ENCODE assay signal across 13 cellular contexts in the genomic region with DNA sequence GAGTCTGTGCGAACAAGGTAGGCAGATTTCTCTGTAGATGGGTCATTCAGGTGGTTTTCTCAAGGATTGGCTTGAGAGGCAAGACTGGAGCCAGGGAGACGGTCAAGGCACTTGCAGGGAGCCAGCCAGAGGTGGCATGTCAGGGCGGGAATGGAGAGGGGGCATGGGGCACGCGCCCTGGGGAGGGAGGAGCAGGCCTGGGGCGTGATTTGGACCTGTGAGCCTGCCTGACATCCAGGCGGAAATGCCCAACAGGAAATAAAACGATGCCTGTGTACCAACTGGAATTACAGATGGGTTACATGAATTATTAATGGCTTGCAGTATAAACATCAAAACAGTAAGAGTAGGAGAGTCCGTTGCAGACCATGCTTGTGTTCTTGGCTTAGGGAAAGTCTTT. TPM values are rescaled to one million over a fixed set of nuclear protein-coding genes. Genes with fewer than 3 reads are reported as not detected.
A peak's percentile ranks its signal among the peaks of the same experiment; 100 is the strongest.
DNase-seq lines count a peak whose midpoint lies in the region; ATAC-seq and TF ChIP-seq lines count a peak whose summit lies in the region.
"Had no signal": no experiment of that assay in that cellular context is flagged by ENCODE, and none has a peak within 500 bp of the region (broad histone marks: within the 10 kb centered on the region; RNA-seq: fewer than 3 reads in every experiment).

No MANE protein-coding gene starts in this region.

- BruUV-seq in A673 (replicated peaks; lab: Mats Ljungman, UMichigan) (no TSS peak), IMR-90 (replicated peaks; lab: Mats Ljungman, UMichigan) (no TSS peak)

- dilution Hi-C loops in IMR-90 (cut with HindIII; ENCODE audit: low sequenced_read_pairs, unreplicated experiment) = no loop called here

- CTCF ChIA-PET in A673 (lab: Charles Lee) = no interaction called here
- CTCF ChIA-PET in IMR-90 (lab: Yijun Ruan, JAX) = no interaction called here

- 0 out of 2 replicates have a peak overlapping the region, but pooled peaks have one; percentile 6 for H4K91ac ChIP-seq in IMR-90 (ENCODE audit: insufficient read depth, low read depth, low read length)

- H4K8ac ChIP-seq in IMR-90 (ENCODE audit: low read depth in 2 of 2, low read length in 2 of 2) = peak overlapping the region in 1 of 2 experiments; percentile 8; a peak in 1 of 4 replicates

- no peaks in the 10 kb centered on the region for H3K9me3 ChIP-seq in A673 (ENCODE audit: low read depth, low read length, poor library complexity, severe bottlenecking)
- H3K9me3 ChIP-seq in IMR-90 (ENCODE audit: control insufficient read depth, insufficient read depth, low read length) = no peaks in the 10 kb centered on the region
- no peaks in the 10 kb centered on the region for H3K9me3 ChIP-seq in esophagus squamous epithelium
- no peaks in the 10 kb centered on the region for H3K9me3 ChIP-seq in ovary
- no peaks in the 10 kb centered on the region for H3K9me3 ChIP-seq in WERI-Rb-1 (ENCODE audit: severe bottlenecking)

- no peak overlapping the region for H3K18ac ChIP-seq in IMR-90 (ENCODE audit: low read depth, low read length)

- H3K14ac ChIP-seq in IMR-90 (replicated peaks; ENCODE audit: low read depth, low read length) = no peak overlapping the region; the same call in 1 of the 2 replicates

- H3K79me1 ChIP-seq in IMR-90 (ENCODE audit: low read depth in 1 of 2, low read length in 2 of 2) = peaks cover 6 to 69% of the 10 kb centered on the region in 2 experiments

- POLR2A ChIA-PET in A673 (lab: Charles Lee; ENCODE audit: low non-redundant PET) (no interaction called here), IMR-90 (lab: Charles Lee; ENCODE audit: unreplicated experiment) (no interaction called here)

- no peak for TF ChIP-seq EP300 in ovary (IDR thresholded peaks at IDR 0.05)

- no peak for TF ChIP-seq CTCF in A673 (conservative IDR thresholded peaks at IDR 0.05; ENCODE audit: low read depth, low read length)
- TF ChIP-seq CTCF in IMR-90 (conservative IDR thresholded peaks at IDR 0.05; ENCODE audit: low read depth, low read length) = no peak
- no peak for TF ChIP-seq CTCF in esophagus squamous epithelium (IDR thresholded peaks at IDR 0.05)
- no peak for TF ChIP-seq CTCF in ovary (IDR thresholded peaks at IDR 0.05)
- TF ChIP-seq CTCF in WERI-Rb-1 (IDR thresholded peaks at IDR 0.05; ENCODE audit: low read depth, low read length) = no peak

- peak overlapping the region; percentile 89 for H3K23ac ChIP-seq in IMR-90 (ENCODE audit: low read depth, low read length)

- H4K5ac ChIP-seq in IMR-90 (ENCODE audit: low read depth, low read length) = no peak overlapping the region

- H4K20me1 ChIP-seq in IMR-90 (ENCODE audit: insufficient read depth, low read length) = peaks cover 51% of the 10 kb centered on the region

- H2BK15ac ChIP-seq in IMR-90 (ENCODE audit: low read depth, low read length) = 0 out of 3 replicates have a peak overlapping the region, but pooled peaks have one; percentile 1

- no peak overlapping the region for H2AFZ ChIP-seq in IMR-90 (replicated peaks; ENCODE audit: low read length, poor library complexity)

- no peaks in the 10 kb centered on the region for H3K27me3 ChIP-seq in A673 (replicated peaks; ENCODE audit: insufficient read depth, low read depth, low read length, poor library complexity)
- H3K27me3 ChIP-seq in IMR-90 (ENCODE audit: control insufficient read depth, insufficient read depth, low read length) = no peaks in the 10 kb centered on the region
- no peaks in the 10 kb centered on the region for H3K27me3 ChIP-seq in esophagus squamous epithelium
- no peaks in the 10 kb centered on the region for H3K27me3 ChIP-seq in ovary
- no peaks in the 10 kb centered on the region for H3K27me3 ChIP-seq in WERI-Rb-1 (ENCODE audit: insufficient read depth, low read depth, severe bottlenecking)

- TF ChIP-seq RAD21 in IMR-90 (IDR thresholded peaks at IDR 0.05; ENCODE audit: low read length) = no peak

- H2AK9ac ChIP-seq in IMR-90 (replicated peaks; ENCODE audit: low read depth, low read length, poor library complexity) = peak overlapping the region; percentile 65

- H3K56ac ChIP-seq in IMR-90 (ENCODE audit: extremely low read depth, insufficient read depth, low read length) = no peak overlapping the region

- H3K36me3 ChIP-seq in A673 (ENCODE audit: insufficient read depth, low read length, poor library complexity, severe bottlenecking) = no peaks in the 10 kb centered on the region
- H3K36me3 ChIP-seq in IMR-90 (ENCODE audit: control insufficient read depth, insufficient read depth, low read length) = peaks cover 3% of the 10 kb centered on the region
- H3K36me3 ChIP-seq in esophagus squamous epithelium = peaks cover 0 to 32% (median 0%) of the 10 kb centered on the region in 3 donors
- H3K36me3 ChIP-seq in ovary = no peaks in the 10 kb centered on the region
- peaks cover 28% of the 10 kb centered on the region for H3K36me3 ChIP-seq in WERI-Rb-1

- WGBS in IMR-90 (ENCODE audit: extremely low coverage in 2 of 2, insufficient read length in 1 of 2), 2 experiments = 94% methylated on average over 7 of the region's 9 CpGs; no CpG with 5 or more reads in 1 of the 2 experiments
- 47 to 69% methylated on average over 7 to 9 of the region's 9 CpGs for WGBS in esophagus squamous epithelium, 2 donors
- 59 to 68% (median 60%) methylated on average over 9 of the region's 9 CpGs for WGBS in ovary, 3 donors

- H3K27ac ChIP-seq in A673 (ENCODE audit: low read depth, low read length, poor library complexity, severe bottlenecking) (peak overlapping the region; percentile 9), IMR-90 (ENCODE audit: insufficient read depth, low read length) (no peak overlapping the region), esophagus squamous epithelium (peak overlapping the region; percentile 30 to 80 (median 76)), ovary (peak overlapping the region; percentile 38 to 74), WERI-Rb-1 (no peak overlapping the region)

- peak; percentile 71 for DNase-seq in A673 (ENCODE audit: low spot score)
- no peak for DNase-seq in IMR-90
- no peak for DNase-seq in esophagus squamous epithelium (lab: John Stamatoyannopoulos, UW)
- peak in 2 of 5 donors; percentile 22 to 33 for DNase-seq in ovary
- no peak for DNase-seq in KG1 (lab: John Stamatoyannopoulos, UW)
- DNase-seq in WERI-Rb-1 = no peak
- DNase-seq: activated CD4-positive, alpha-beta T cell treated with anti-CD3 and anti-CD28 coated beads for 36 hours; Kasumi-1; NCI-H226; SIG-M5; stimulated activated naive CD4-positive, alpha-beta T cell had no signal

- ATAC-seq in IMR-90 (ENCODE audit: low read depth) (no peak), HG03095 (IDR thresholded peaks at IDR 0.05; ENCODE audit: unreplicated experiment) (no peak), HG03520 (IDR thresholded peaks at IDR 0.05; ENCODE audit: unreplicated experiment) (no peak)
- ATAC-seq: activated CD4-positive, alpha-beta T cell treated with anti-CD3 and anti-CD28 coated beads for 36 hours had no signal

- H3K4me3 ChIP-seq in A673 (ENCODE audit: low read depth, low read length, poor library complexity, severe bottlenecking) (no peak overlapping the region), IMR-90 (ENCODE audit: insufficient read depth, low read depth, low read length) (no peak overlapping the region), esophagus squamous epithelium (no peak overlapping the region), ovary (no peak overlapping the region), WERI-Rb-1 (ENCODE audit: low read depth, low read length) (no peak overlapping the region)

- TF ChIP-seq POLR2A in IMR-90 (IDR thresholded peaks at IDR 0.05; ENCODE audit: low read depth, low read length) (no peak), esophagus squamous epithelium (IDR thresholded peaks at IDR 0.05) (no peak), ovary (IDR thresholded peaks at IDR 0.05) (no peak)

- H3K4me2 ChIP-seq in IMR-90 (ENCODE audit: low read depth, low read length) = no peak overlapping the region

- in situ Hi-C loops in IMR-90 (cut with MboI; ENCODE audit: low sequenced_read_pairs) = no loop called here

- intact Hi-C loops in A673 (cut with micrococcal nuclease; ENCODE audit: unreplicated experiment) = loop anchor here (5.0 kb wide), 1 partner anchor 49 kb away; no protein-coding TSS in a partner anchor
- intact Hi-C loops in IMR-90 (cut with micrococcal nuclease) = no loop called here
- intact Hi-C loops in esophagus squamous epithelium (cut with DNase I) = no loop called here
- intact Hi-C loops in ovary (cut with DNase I) = no loop called here

- peaks cover 38% of the 10 kb centered on the region for H3K9me1 ChIP-seq in IMR-90 (ENCODE audit: insufficient read depth, low read length)

- H2AK5ac ChIP-seq in IMR-90 (ENCODE audit: low read depth, low read length) = peak overlapping the region; percentile 54; the same call in 1 of the 2 replicates

- H2BK120ac ChIP-seq in IMR-90 (ENCODE audit: low read depth, low read length) = no peak overlapping the region

- H2BK5ac ChIP-seq in IMR-90 (ENCODE audit: low read depth, low read length, poor library complexity, severe bottlenecking) = no peak overlapping the region

- H3K4me1 ChIP-seq in A673 (ENCODE audit: insufficient read depth, low read length, poor library complexity, severe bottlenecking) (peaks cover 57% of the 10 kb centered on the region), IMR-90 (ENCODE audit: control insufficient read depth, insufficient read depth, low read length) (peaks cover 19% of the 10 kb centered on the region), esophagus squamous epithelium (peaks cover 11 to 89% (median 44%) of the 10 kb centered on the region in 3 donors), ovary (ENCODE audit: insufficient read depth) (peaks cover 20% of the 10 kb centered on the region)

- peak overlapping the region; percentile 58 for H3K4ac ChIP-seq in IMR-90 (ENCODE audit: low read depth, low read length)

- no peak overlapping the region for H3K9ac ChIP-seq in IMR-90 (ENCODE audit: low read depth, low read length)

- H2BK20ac ChIP-seq in IMR-90 (ENCODE audit: low read depth, low read length) = peak overlapping the region; percentile 51

RNA-seq across cellular contexts. Expression of a gene that starts 8.6 kb away (rescaled TPM):
- total RNA-seq in A673 (2021) = 189 and 203 TPM in 2 replicates
- total RNA-seq in IMR-90 (2012; rRNA removed) = 113 and 129 TPM in 2 replicates
- polyA plus RNA-seq in IMR-90 (2012; rRNA removed) = 155 and 239 TPM in 2 replicates
- polyA plus RNA-seq in IMR-90 (2012; cell fraction: cytosol; rRNA removed) = 84.1 and 183 TPM in 2 replicates
- 1,009 and 1,044 TPM in 2 replicates for polyA plus RNA-seq in IMR-90 (2012; cell fraction: nucleus; rRNA removed; ENCODE audit: low replicate concordance)
- total RNA-seq in esophagus squamous epithelium = 100 to 1,000 TPM in 3 of 4 donors, 10 to 100 TPM in 1; 78.0 to 113 (median 105) TPM
- total RNA-seq in ovary = 100 to 1,000 TPM; 140 to 196 (median 154) TPM
- polyA plus RNA-seq in ovary = 100 to 1,000 TPM; 100 to 135 TPM

RNA-seq across cellular contexts. Expression of a gene that starts 52.7 kb away (rescaled TPM):
- total RNA-seq in A673 (2021) (49.7 and 51.9 TPM in 2 replicates), IMR-90 (2012; rRNA removed) (10.6 and 11.3 TPM in 2 replicates), esophagus squamous epithelium (10 to 100 TPM; 22.3 to 29.6 (median 27.8) TPM), ovary (10 to 100 TPM; 16.8 to 37.6 (median 30.4) TPM)
- polyA plus RNA-seq in IMR-90 (2012; rRNA removed) (30.9 and 37.2 TPM in 2 replicates), ovary (10 to 100 TPM in 1 of 2 donors, 1 to 10 TPM in 1; 7.2 to 37.2 TPM)
- polyA plus RNA-seq in IMR-90 (2012; cell fraction: cytosol; rRNA removed) = 25.9 and 35.9 TPM in 2 replicates
- 104 and 238 TPM in 2 replicates for polyA plus RNA-seq in IMR-90 (2012; cell fraction: nucleus; rRNA removed; ENCODE audit: low replicate concordance)

Comparison
In these comparisons a context has a peak if more than half of its experiments do, and no peak if none do; other contexts are left out.
1. H3K27ac ChIP-seq: peak in A673 (single experiment), esophagus squamous epithelium (4 of 4) and ovary (2 of 2); none in IMR-90 (single experiment) and WERI-Rb-1 (single experiment).